9 cellular contexts compared by ENCODE assay signal in the genomic region with DNA sequence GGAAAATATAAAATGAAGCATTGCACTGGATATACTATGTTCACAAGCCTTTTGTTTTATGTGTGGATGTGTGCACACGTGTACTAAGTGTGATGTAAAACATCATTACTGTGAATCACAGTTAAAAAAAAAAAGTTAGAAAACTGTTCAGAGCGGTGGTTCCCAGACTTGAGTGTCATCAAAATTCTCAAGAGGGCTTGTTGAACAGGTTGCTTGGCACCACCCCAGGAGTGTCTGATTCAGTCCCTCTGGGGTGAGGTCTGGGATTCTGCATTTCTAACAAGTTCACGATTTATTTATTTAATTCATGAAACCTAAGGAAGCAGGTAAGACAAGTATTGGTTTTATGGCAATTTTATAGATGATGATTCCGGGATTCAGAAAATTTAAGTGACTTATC. TPM values are rescaled to one million over a fixed set of nuclear protein-coding genes. Genes with fewer than 3 reads are reported as not detected.
DNase-seq lines count a peak whose midpoint lies in the region; ATAC-seq lines count a peak whose summit lies in the region.
"Had no signal": no experiment of that assay in that cellular context is flagged by ENCODE, and none has a peak within 500 bp of the region (broad histone marks: within the 10 kb centered on the region; RNA-seq: fewer than 3 reads in every experiment).

No MANE protein-coding gene starts in this region.

- H3K27ac Mint-ChIP-seq in activated naive CD8-positive, alpha-beta T cell treated with anti-CD3 and anti-CD28 coated beads for 36 hours: peak overlapping the region; percentile 16
- peak overlapping the region in 2 of 9 donors; percentile 18 to 40 for H3K27ac Mint-ChIP-seq in naive thymus-derived CD4-positive, alpha-beta T cell

- no peaks in the 10 kb centered on the region for H3K36me3 ChIP-seq in naive thymus-derived CD4-positive, alpha-beta T cell (ENCODE audit: control insufficient read depth in 2 of 3, insufficient read depth in 3 of 3, low read length in 3 of 3)

- H3K9me3 ChIP-seq in naive thymus-derived CD4-positive, alpha-beta T cell (ENCODE audit: control insufficient read depth in 2 of 3, low read length in 3 of 3): no peaks in the 10 kb centered on the region

- no peak overlapping the region for H3K4me3 ChIP-seq in naive thymus-derived CD4-positive, alpha-beta T cell (ENCODE audit: low read length)

- CTCF ChIA-PET in naive thymus-derived CD4-positive, alpha-beta T cell (lab: Charles Lee): interaction anchor here (0.6 to 1.3 kb wide), 2 partner anchors 11 to 35 kb away, joined by 3 to 4 read pairs; no protein-coding TSS in a partner anchor

- peaks cover 15% of the 10 kb centered on the region for H3K4me1 Mint-ChIP-seq in activated naive CD8-positive, alpha-beta T cell treated with anti-CD3 and anti-CD28 coated beads for 36 hours
- H3K4me1 Mint-ChIP-seq in naive thymus-derived CD4-positive, alpha-beta T cell: peaks cover 6 to 61% (median 19%) of the 10 kb centered on the region in 7 donors

- intact Hi-C loops in naive thymus-derived CD4-positive, alpha-beta T cell (cut with micrococcal nuclease): loop anchor here (2.0 to 10.0 kb wide), 7 partner anchors 13 to 1637 kb away; a partner anchor contains a TSS

- peak overlapping the region; percentile 98 for H3K4me3 Mint-ChIP-seq in activated naive CD8-positive, alpha-beta T cell treated with anti-CD3 and anti-CD28 coated beads for 36 hours
- peak overlapping the region; percentile 24 to 97 (median 79) for H3K4me3 Mint-ChIP-seq in naive thymus-derived CD4-positive, alpha-beta T cell

- peak; percentile 66 for DNase-seq in DMS53 (lab: John Stamatoyannopoulos, UW)
- no peak for DNase-seq in DMS53 treated with DMSO at 0.1 percent for 48 hours (lab: John Stamatoyannopoulos, UW; ENCODE audit: unreplicated experiment)
- DNase-seq in LHCN-M2 (ENCODE audit: low read depth): peak; percentile 47
- DNase-seq in activated naive CD8-positive, alpha-beta T cell treated with anti-CD3 and anti-CD28 coated beads for 36 hours: no peak
- DNase-seq in naive thymus-derived CD4-positive, alpha-beta T cell: no peak
- no peak for DNase-seq in NCI-H226
- DNase-seq in putamen (ENCODE audit: low spot score): no peak
- DNase-seq: 8988T had no signal

- H3K9me3 Mint-ChIP-seq in activated naive CD8-positive, alpha-beta T cell treated with anti-CD3 and anti-CD28 coated beads for 36 hours: no peaks in the 10 kb centered on the region
- H3K9me3 Mint-ChIP-seq in naive thymus-derived CD4-positive, alpha-beta T cell: no peaks in the 10 kb centered on the region

- H3K36me3 Mint-ChIP-seq in activated naive CD8-positive, alpha-beta T cell treated with anti-CD3 and anti-CD28 coated beads for 36 hours: peaks cover 41% of the 10 kb centered on the region
- peaks cover 0 to 16% (median 5%) of the 10 kb centered on the region in 5 donors for H3K36me3 Mint-ChIP-seq in naive thymus-derived CD4-positive, alpha-beta T cell

- H3K4me1 ChIP-seq in naive thymus-derived CD4-positive, alpha-beta T cell (ENCODE audit: control insufficient read depth in 2 of 2, insufficient read depth in 2 of 2, low read length in 2 of 2): peaks cover 7 to 11% of the 10 kb centered on the region in 2 donors

- POLR2A ChIA-PET in naive thymus-derived CD4-positive, alpha-beta T cell (lab: Charles Lee): interaction anchor here (0.6 kb wide), 1 partner anchor 364 kb away, joined by 3 read pairs; no protein-coding TSS in a partner anchor

- no peak for ATAC-seq in naive thymus-derived CD4-positive, alpha-beta T cell
- no peak for ATAC-seq in HG02763 (IDR thresholded peaks at IDR 0.05; ENCODE audit: unreplicated experiment)

- no peaks in the 10 kb centered on the region for H3K27me3 ChIP-seq in naive thymus-derived CD4-positive, alpha-beta T cell (ENCODE audit: control insufficient read depth in 2 of 2, insufficient read depth in 2 of 2, low read length in 2 of 2)

- H3K27ac ChIP-seq in naive thymus-derived CD4-positive, alpha-beta T cell (ENCODE audit: low read depth, low read length): no peak overlapping the region

- peaks cover 4% of the 10 kb centered on the region for H3K27me3 Mint-ChIP-seq in activated naive CD8-positive, alpha-beta T cell treated with anti-CD3 and anti-CD28 coated beads for 36 hours
- no peaks in the 10 kb centered on the region for H3K27me3 Mint-ChIP-seq in naive thymus-derived CD4-positive, alpha-beta T cell

RNA-seq across cellular contexts. Expression of a gene that starts 1.8 kb away (rescaled TPM):
- total RNA-seq in LHCN-M2 (2014; rRNA removed): 73.7 and 85.5 TPM in 2 replicates
- 15.5 TPM for polyA plus RNA-seq in LHCN-M2 (2012)
- total RNA-seq in activated naive CD8-positive, alpha-beta T cell treated with anti-CD3 and anti-CD28 coated beads for 36 hours: 10 to 100 TPM; 75.0 to 77.9 TPM
- 10 to 100 TPM in 1 of 5 experiments, 1 to 10 TPM in 4; 1.1 to 43.8 (median 3.1) TPM for total RNA-seq in naive thymus-derived CD4-positive, alpha-beta T cell
- polyA plus RNA-seq in naive thymus-derived CD4-positive, alpha-beta T cell: 1 to 10 TPM; 1.9 to 2.7 TPM

Comparison
In these comparisons a context has a peak if more than half of its experiments do, and no peak if none do; other contexts are left out.
1. DNase-seq: peak in DMS53 (single experiment) and LHCN-M2 (single experiment); none in DMS53 treated with DMSO at 0.1 percent for 48 hours (single experiment), activated naive CD8-positive, alpha-beta T cell treated with anti-CD3 and anti-CD28 coated beads for 36 hours (single experiment), naive thymus-derived CD4-positive, alpha-beta T cell (0 of 9), NCI-H226 (single experiment) and putamen (single experiment).